ENCODE assay signal across 1 cellular context in genomic region chr5:78971998-78972397, GRCh38.
A peak's percentile ranks its signal among the peaks of the same experiment; 100 is the strongest.
TF ChIP-seq lines count a peak whose summit lies in the region.

No MANE protein-coding gene starts in this region.

TF ChIP-seq in K562, 482 proteins besides CTCF, POLR2A, EP300 and RAD21:
- TF ChIP-seq SRSF7 (optimal IDR thresholded peaks at IDR 0.05; ENCODE audit: low read depth, low read length): no peak
- peak; percentile 5 for TF ChIP-seq NFYB (IDR thresholded peaks at IDR 0.05; ENCODE audit: extremely low read depth, insufficient read length)
